In the genomic region with DNA sequence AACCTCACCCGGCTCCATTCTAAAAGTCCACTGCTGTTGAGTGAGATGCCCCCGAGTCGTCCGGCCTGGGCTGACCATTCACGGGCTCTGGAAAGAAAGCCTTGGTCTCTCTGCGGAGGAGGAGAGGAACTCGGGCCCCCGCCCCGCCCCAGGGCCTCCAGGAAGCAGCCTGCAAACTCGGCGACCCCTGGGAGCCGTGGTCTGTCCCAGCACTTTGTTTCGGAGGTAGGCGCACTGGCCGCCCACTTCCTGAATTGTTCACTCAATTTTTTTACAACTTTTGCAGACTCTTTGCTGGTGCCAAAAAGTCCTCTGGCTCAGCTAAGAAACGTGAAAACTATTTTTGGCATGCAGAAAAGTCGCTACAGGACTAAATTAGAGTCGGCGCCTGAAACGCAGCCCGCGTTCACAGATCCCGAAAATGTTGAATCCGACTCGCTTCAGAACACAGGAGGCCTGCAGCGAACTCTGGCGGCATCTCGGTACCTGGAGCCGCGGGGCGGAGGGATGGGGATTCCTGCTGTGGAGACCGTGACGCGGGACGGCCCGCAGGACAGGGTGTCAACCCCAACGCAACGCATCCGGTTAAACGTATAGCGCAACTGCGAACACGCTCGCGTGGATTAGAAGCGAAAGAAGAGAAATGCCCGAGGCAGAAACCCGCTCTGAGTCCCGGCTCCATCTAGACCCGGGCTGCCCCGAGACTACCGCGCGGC, we compare ENCODE assay signal across 7 cellular contexts. TPM values are rescaled to one million over a fixed set of nuclear protein-coding genes. Genes with fewer than 3 reads are reported as not detected.
DNase-seq lines count a peak whose midpoint lies in the region; ATAC-seq and TF ChIP-seq lines count a peak whose summit lies in the region.

No MANE protein-coding gene starts in this region.

- no peak for TF ChIP-seq POLR2A in transverse colon (IDR thresholded peaks at IDR 0.05)

- CTCF ChIA-PET in activated CD8-positive, alpha-beta T cell treated with anti-CD3 and anti-CD28 coated beads, Interleukin-2, amount 10 ng/mL, durations not matched to agents 7 days and 5 days (lab: Charles Lee), result no interaction called here

- H3K4me3 ChIP-seq in HFF-Myc (replicated peaks; ENCODE audit: low read depth, low read length) (peak overlapping the region; percentile 67), muscle layer of colon (ENCODE audit: low read depth in 1 of 2, low read length in 2 of 2) (peak overlapping the region; percentile 71 to 80), transverse colon (peak overlapping the region; percentile 37 to 67 (median 66))

- H3K36me3 Mint-ChIP-seq in activated CD8-positive, alpha-beta T cell treated with anti-CD3 and anti-CD28 coated beads, Interleukin-2, amount 10 ng/mL, durations not matched to agents 7 days and 5 days (ENCODE audit: low read depth), result no peaks in the 10 kb centered on the region

- peaks cover 33% of the 10 kb centered on the region for H3K27me3 Mint-ChIP-seq in activated CD8-positive, alpha-beta T cell treated with anti-CD3 and anti-CD28 coated beads, Interleukin-2, amount 10 ng/mL, durations not matched to agents 7 days and 5 days (ENCODE audit: low read depth)

- DNase-seq in HFF-Myc (ENCODE audit: extremely low read depth, low read depth) (peak; percentile 55), fibroblast of peridontal ligament (ENCODE audit: extremely low read depth) (peak; percentile 90), transverse colon (peak; percentile 70), CD1c-positive myeloid dendritic cell (ENCODE audit: extremely low spot score) (no peak)
- DNase-seq in activated CD8-positive, alpha-beta T cell treated with anti-CD3 and anti-CD28 coated beads, Interleukin-2, amount 10 ng/mL, durations not matched to agents 7 days and 5 days, result peak; percentile 31

- H3K9me3 ChIP-seq in muscle layer of colon (ENCODE audit: low read length) (no peaks in the 10 kb centered on the region), transverse colon (no peaks in the 10 kb centered on the region)

- WGBS in transverse colon (ENCODE audit: low coverage in 1 of 2), 2 donors, result 7% methylated on average over 54 of the region's 54 CpGs; no CpG with 5 or more reads in 1 of the 2 donors

- peaks cover 9% of the 10 kb centered on the region for H3K4me1 Mint-ChIP-seq in activated CD8-positive, alpha-beta T cell treated with anti-CD3 and anti-CD28 coated beads, Interleukin-2, amount 10 ng/mL, durations not matched to agents 7 days and 5 days (ENCODE audit: low read depth)

- no peaks in the 10 kb centered on the region for H3K27me3 ChIP-seq in muscle layer of colon (ENCODE audit: control insufficient read depth in 1 of 2, insufficient read depth in 2 of 2, low read length in 2 of 2)
- peaks cover 31% of the 10 kb centered on the region for H3K27me3 ChIP-seq in transverse colon

- intact Hi-C loops in transverse colon (cut with DNase I; ENCODE audit: low total_unique reads), result loop anchor here (2.0 kb wide), 1 partner anchor 90 kb away; no protein-coding TSS in a partner anchor

- peak overlapping the region; percentile 59 for H3K4me3 Mint-ChIP-seq in activated CD8-positive, alpha-beta T cell treated with anti-CD3 and anti-CD28 coated beads, Interleukin-2, amount 10 ng/mL, durations not matched to agents 7 days and 5 days

- H3K9me3 Mint-ChIP-seq in activated CD8-positive, alpha-beta T cell treated with anti-CD3 and anti-CD28 coated beads, Interleukin-2, amount 10 ng/mL, durations not matched to agents 7 days and 5 days (ENCODE audit: insufficient read depth), result no peaks in the 10 kb centered on the region

- in situ Hi-C loops in transverse colon (cut with MboI; ENCODE audit: low pct_ligation_motif_present in 1 of 4, low pct_unique_long_range_greater_than_20kb in 1 of 4, low sequenced_read_pairs in 3 of 4), result loop anchor here (10.0 to 25.0 kb wide), 4 partner anchors 72 to 156 kb away; no protein-coding TSS in a partner anchor

- TF ChIP-seq CTCF in HFF-Myc (IDR thresholded peaks at IDR 0.05; ENCODE audit: low read depth, low read length, missing control alignments), result peak; percentile 59
- peak; percentile 30 to 42 (median 35) for TF ChIP-seq CTCF in transverse colon (IDR thresholded peaks at IDR 0.05)

- POLR2A ChIA-PET in activated CD8-positive, alpha-beta T cell treated with anti-CD3 and anti-CD28 coated beads, Interleukin-2, amount 10 ng/mL, durations not matched to agents 7 days and 5 days (lab: Charles Lee), result no interaction called here

- no peak for TF ChIP-seq EP300 in transverse colon (IDR thresholded peaks at IDR 0.05; ENCODE audit: low read depth)

- H3K4me1 ChIP-seq in muscle layer of colon (ENCODE audit: insufficient read depth, low read length) (peaks cover 40% of the 10 kb centered on the region), transverse colon (peaks cover 5 to 25% (median 18%) of the 10 kb centered on the region in 4 donors)

- ATAC-seq in activated CD8-positive, alpha-beta T cell treated with anti-CD3 and anti-CD28 coated beads, Interleukin-2, amount 10 ng/mL, durations not matched to agents 7 days and 5 days, result peak; percentile 54
- ATAC-seq in HG03469 (IDR thresholded peaks at IDR 0.05; ENCODE audit: unreplicated experiment), result no peak

- H3K27ac ChIP-seq in muscle layer of colon (ENCODE audit: low read depth, low read length) (peak overlapping the region; percentile 98), transverse colon (peak overlapping the region; percentile 93 to 96 (median 93))

- H3K36me3 ChIP-seq in muscle layer of colon (ENCODE audit: insufficient read depth, low read length), result no peaks in the 10 kb centered on the region
- no peaks in the 10 kb centered on the region for H3K36me3 ChIP-seq in transverse colon

- no peak overlapping the region for H3K27ac Mint-ChIP-seq in activated CD8-positive, alpha-beta T cell treated with anti-CD3 and anti-CD28 coated beads, Interleukin-2, amount 10 ng/mL, durations not matched to agents 7 days and 5 days

- peak overlapping the region; percentile 50 for H3K9ac ChIP-seq in muscle layer of colon (ENCODE audit: low read length)

RNA-seq across cellular contexts. Expression of a gene that starts 1.5 kb away (rescaled TPM):
- total RNA-seq in activated CD8-positive, alpha-beta T cell treated with anti-CD3 and anti-CD28 coated beads, Interleukin-2, amount 10 ng/mL, durations not matched to agents 7 days and 5 days, result under 1 TPM; 0.26 to 0.92 TPM
- total RNA-seq in transverse colon, result 10 to 100 TPM in 3 of 4 donors, 1 to 10 TPM in 1; 9.0 to 46.2 (median 18.5) TPM

Comparison
In these comparisons a context has a peak if more than half of its experiments do, and no peak if none do; other contexts are left out.
1. RNA of a gene that starts 1.5 kb away (total RNA-seq): 9.0 to 46.2 TPM in transverse colon; 0.26 to 0.92 TPM in activated CD8-positive, alpha-beta T cell treated with anti-CD3 and anti-CD28 coated beads, Interleukin-2, amount 10 ng/mL, durations not matched to agents 7 days and 5 days; every median in the first group is over 4 times any median in the second.
2. Peak in every context shown above with its lines, with median percentiles within 50 percentile points of each other: H3K4me3 ChIP-seq.